9 cellular contexts compared by ENCODE assay signal in the genomic region with DNA sequence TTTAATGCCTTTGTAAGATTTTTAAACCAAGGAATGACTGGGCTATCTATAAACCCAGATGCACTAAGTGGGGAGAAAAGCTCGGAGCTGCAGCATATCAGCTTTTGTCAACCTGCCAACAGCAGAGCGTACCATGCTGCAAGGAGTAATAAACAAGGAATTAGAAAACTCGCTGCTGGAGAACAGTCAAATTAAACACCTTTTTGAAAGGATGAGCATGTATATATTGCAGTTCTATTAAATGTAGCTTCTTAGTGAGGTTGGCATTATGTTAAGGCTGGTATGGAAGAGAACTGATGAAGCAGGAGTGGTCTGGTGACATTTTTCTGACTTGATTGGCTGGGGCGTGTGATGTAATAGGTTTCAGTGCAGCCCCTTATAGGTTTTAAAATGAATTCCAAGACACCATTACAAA.
DNase-seq lines count a peak whose midpoint lies in the region; ATAC-seq, FAIRE-seq and TF ChIP-seq lines count a peak whose summit lies in the region.
"Had no signal": no experiment of that assay in that cellular context is flagged by ENCODE, and none has a peak within 500 bp of the region (broad histone marks: within the 10 kb centered on the region; RNA-seq: fewer than 3 reads in every experiment).

No MANE protein-coding gene starts in this region.

- no peaks in the 10 kb centered on the region for H3K27me3 Mint-ChIP-seq in CD8-positive, alpha-beta memory T cell

- DNase-seq in CD8-positive, alpha-beta memory T cell: no peak
- DNase-seq in heart left ventricle (peak in 4 of 5 donors; percentile 23 to 45 (median 43)), prostate gland (ENCODE audit: low spot score) (peak; percentile 62), urothelium cell line (ENCODE audit: low spot score) (no peak), GOT3 (lab: John Stamatoyannopoulos, UW) (no peak)
- no peak for DNase-seq in stimulated activated CD4-positive, alpha-beta T cell treated with anti-CD3 and anti-CD28 coated beads, Interleukin-4, amount 100 ng/mL, for 1 hour

- ATAC-seq in heart left ventricle (peak in 1 of 4 donors; percentile 16), GM18858 (IDR thresholded peaks at IDR 0.05; ENCODE audit: unreplicated experiment) (no peak)

- FAIRE-seq in urothelium cell line (lab: Jason Lieb, UNC): no peak

- no peaks in the 10 kb centered on the region for H3K9me3 Mint-ChIP-seq in CD8-positive, alpha-beta memory T cell

- WGBS in heart left ventricle, 4 donors: 36 to 42% (median 40%) methylated on average over 4 of the region's 4 CpGs
- 28% methylated on average over 4 of the region's 4 CpGs for WGBS in prostate gland

- peaks cover 8 to 93% (median 22%) of the 10 kb centered on the region in 3 donors for H3K36me3 Mint-ChIP-seq in CD8-positive, alpha-beta memory T cell

- H3K27me3 ChIP-seq in CD8-positive, alpha-beta memory T cell (ENCODE audit: insufficient read depth, low read length, poor library complexity, severe bottlenecking): no peaks in the 10 kb centered on the region
- H3K27me3 ChIP-seq in heart left ventricle (no peaks in the 10 kb centered on the region), prostate gland (replicated peaks; ENCODE audit: insufficient read depth) (no peaks in the 10 kb centered on the region)

- TF ChIP-seq CTCF in VCaP (conservative IDR thresholded peaks at IDR 0.05) (no peak), heart left ventricle (IDR thresholded peaks at IDR 0.05) (no peak), prostate gland (IDR thresholded peaks at IDR 0.05) (no peak)

- TF ChIP-seq POLR2A in heart left ventricle (IDR thresholded peaks at IDR 0.05) (no peak), prostate gland (IDR thresholded peaks at IDR 0.05) (no peak)

- H3K4me1 ChIP-seq in CD8-positive, alpha-beta memory T cell (ENCODE audit: insufficient read depth, low read length): peaks cover 61% of the 10 kb centered on the region
- H3K4me1 ChIP-seq in heart left ventricle (peaks cover 8 to 68% (median 51%) of the 10 kb centered on the region in 12 donors), prostate gland (replicated peaks) (peaks cover 12% of the 10 kb centered on the region)

- intact Hi-C loops in heart left ventricle (cut with DNase I) (loop anchor here in 3 of 10 donors (2.0 to 10.0 kb wide), 3 partner anchors 52 to 673 kb away; no protein-coding TSS in a partner anchor), prostate gland (cut with DNase I) (no loop called here)

- no peak overlapping the region for H3K4me3 ChIP-seq in CD8-positive, alpha-beta memory T cell (ENCODE audit: low read length)
- peak overlapping the region in 10 of 12 donors; percentile 3 to 73 (median 63) for H3K4me3 ChIP-seq in heart left ventricle
- H3K4me3 ChIP-seq in prostate gland: peak overlapping the region in 1 of 2 donors; percentile 0

- peak overlapping the region in 5 of 7 donors; percentile 18 to 97 (median 61) for H3K4me3 Mint-ChIP-seq in CD8-positive, alpha-beta memory T cell

- peak overlapping the region in 4 of 8 donors; percentile 54 to 91 (median 82) for H3K27ac Mint-ChIP-seq in CD8-positive, alpha-beta memory T cell

- CTCF ChIA-PET in CD8-positive, alpha-beta memory T cell (lab: Charles Lee): interaction anchor here (1.6 kb wide), 1 partner anchor 10 kb away, joined by 3 read pairs; no protein-coding TSS in a partner anchor

- peaks cover 68 to 80% (median 77%) of the 10 kb centered on the region in 3 donors for H3K4me1 Mint-ChIP-seq in CD8-positive, alpha-beta memory T cell

- H3K9me3 ChIP-seq in CD8-positive, alpha-beta memory T cell (ENCODE audit: low read length): no peaks in the 10 kb centered on the region
- no peaks in the 10 kb centered on the region for H3K9me3 ChIP-seq in heart left ventricle
- no peaks in the 10 kb centered on the region for H3K9me3 ChIP-seq in prostate gland

- H3K36me3 ChIP-seq in CD8-positive, alpha-beta memory T cell (ENCODE audit: insufficient read depth, low read length): peaks cover 29% of the 10 kb centered on the region
- H3K36me3 ChIP-seq in heart left ventricle (peaks cover 0 to 46% (median 33%) of the 10 kb centered on the region in 9 donors), prostate gland (no peaks in the 10 kb centered on the region)

- H3K27ac ChIP-seq in CD8-positive, alpha-beta memory T cell (ENCODE audit: low read depth, low read length): no peak overlapping the region
- H3K27ac ChIP-seq in VCaP: peak overlapping the region; percentile 97
- peak overlapping the region; percentile 15 to 95 (median 92) for H3K27ac ChIP-seq in heart left ventricle
- peak overlapping the region; percentile 29 to 35 for H3K27ac ChIP-seq in prostate gland
- H3K27ac ChIP-seq: RWPE1 had no signal

- POLR2A ChIA-PET in CD8-positive, alpha-beta memory T cell (lab: Charles Lee): no interaction called here

Comparison
In these comparisons a context has a peak if more than half of its experiments do, and no peak if none do; other contexts are left out.
1. DNase-seq: peak in heart left ventricle (4 of 5) and prostate gland (single experiment); none in CD8-positive, alpha-beta memory T cell (0 of 5), urothelium cell line (single experiment), stimulated activated CD4-positive, alpha-beta T cell treated with anti-CD3 and anti-CD28 coated beads, Interleukin-4, amount 100 ng/mL, for 1 hour (single experiment) and GOT3 (single experiment).